In genomic region chr9:94213513-94214124, GRCh38 we compare ENCODE assay signal across 8 cellular contexts. TPM values are rescaled to one million over a fixed set of nuclear protein-coding genes. Genes with fewer than 3 reads are reported as not detected.
A peak's percentile ranks its signal among the peaks of the same experiment; 100 is the strongest.
DNase-seq lines count a peak whose midpoint lies in the region; ATAC-seq and TF ChIP-seq lines count a peak whose summit lies in the region.

No MANE protein-coding gene starts in this region.

- no peaks in the 10 kb centered on the region for H3K9me2 ChIP-seq in OCI-LY7 (ENCODE audit: insufficient read depth, low read length)

- POLR2A ChIA-PET in OCI-LY7 (lab: Charles Lee), result interaction anchor here (0.6 to 1.1 kb wide), 3 partner anchors 67 to 326 kb away, joined by 3 to 5 read pairs (median 4); no protein-coding TSS in a partner anchor

- peak overlapping the region in 4 of 8 donors; percentile 0 to 60 (median 20) for H3K4me3 Mint-ChIP-seq in naive B cell

- H4K20me1 ChIP-seq in KMS-11 (ENCODE audit: insufficient read depth), result no peaks in the 10 kb centered on the region
- H4K20me1 ChIP-seq in OCI-LY7 (ENCODE audit: insufficient read depth, low read length), result no peaks in the 10 kb centered on the region

- H3K4me2 ChIP-seq in KMS-11 (no peak overlapping the region), OCI-LY7 (ENCODE audit: low read length) (peak overlapping the region; percentile 25; the same call in 1 of the 2 replicates)

- H3K36me3 ChIP-seq in KMS-11 (ENCODE audit: insufficient read depth), result no peaks in the 10 kb centered on the region
- no peaks in the 10 kb centered on the region for H3K36me3 ChIP-seq in OCI-LY7 (ENCODE audit: insufficient read depth, low read length)

- H3K27ac ChIP-seq in KMS-11 (no peak overlapping the region), OCI-LY7 (ENCODE audit: low read depth, low read length, poor library complexity, severe bottlenecking) (no peak overlapping the region)

- H3K79me2 ChIP-seq in KMS-11 (ENCODE audit: insufficient read depth, low read depth) (no peaks in the 10 kb centered on the region), OCI-LY7 (ENCODE audit: insufficient read depth, low read depth, low read length) (no peaks in the 10 kb centered on the region)

- no peaks in the 10 kb centered on the region for H3K9me3 Mint-ChIP-seq in naive B cell

- no peak overlapping the region for H3K9ac ChIP-seq in KMS-11

- peak overlapping the region; percentile 24; the same call in 1 of the 2 replicates for H2AFZ ChIP-seq in KMS-11 (ENCODE audit: low read depth)
- H2AFZ ChIP-seq in OCI-LY7 (ENCODE audit: low read length), result peak overlapping the region; percentile 67; the same call in 1 of the 2 replicates

- CTCF ChIA-PET in OCI-LY7 (lab: Charles Lee; ENCODE audit: unreplicated experiment), result interaction anchor here (0.6 kb wide), 2 partner anchors 154 to 200 kb away, joined by 3 to 4 read pairs; no protein-coding TSS in a partner anchor

- H3K4me1 ChIP-seq in KMS-11 (ENCODE audit: low read depth, poor library complexity, severe bottlenecking) (no peaks in the 10 kb centered on the region), OCI-LY7 (ENCODE audit: insufficient read depth, low read length, poor library complexity, severe bottlenecking) (peaks cover 2% of the 10 kb centered on the region)

- H3K27ac Mint-ChIP-seq in naive B cell, result peak overlapping the region in 1 of 6 donors; percentile 44

- ATAC-seq in GM21529 (IDR thresholded peaks at IDR 0.05; ENCODE audit: unreplicated experiment) (peak; percentile 89), naive B cell (ENCODE audit: low read depth in 2 of 2) (peak; percentile 95 to 97)

- intact Hi-C loops in OCI-LY7 (cut with micrococcal nuclease; ENCODE audit: unreplicated experiment), result loop anchor here (1.0 to 10.0 kb wide), 5 partner anchors 69 to 531 kb away; no protein-coding TSS in a partner anchor

- H3K27me3 Mint-ChIP-seq in naive B cell, result peaks cover 4 to 26% (median 15%) of the 10 kb centered on the region in 3 donors

- H3K9me3 ChIP-seq in OCI-LY7 (ENCODE audit: low read length), result no peaks in the 10 kb centered on the region

- H3K36me3 Mint-ChIP-seq in naive B cell, result no peaks in the 10 kb centered on the region

- TF ChIP-seq CTCF in KMS-11 (conservative IDR thresholded peaks at IDR 0.05; ENCODE audit: low read depth, low read length) (peak; percentile 87), OCI-LY7 (conservative IDR thresholded peaks at IDR 0.05; ENCODE audit: low read length) (peak; percentile 92), epithelial cell of proximal tubule (conservative IDR thresholded peaks at IDR 0.05; ENCODE audit: low read depth, low read length) (peak; percentile 89)

- no peak overlapping the region for H3K4me3 ChIP-seq in KMS-11 (IDR thresholded peaks at IDR 0.05; ENCODE audit: insufficient read depth, low read depth, low read length)
- H3K4me3 ChIP-seq in OCI-LY7 (ENCODE audit: low read depth, low read length, poor library complexity, severe bottlenecking), result no peak overlapping the region
- no peak overlapping the region for H3K4me3 ChIP-seq in epithelial cell of proximal tubule (ENCODE audit: low read depth, low read length)

- no peaks in the 10 kb centered on the region for H3K27me3 ChIP-seq in KMS-11 (ENCODE audit: insufficient read depth, low read depth)

- DNase-seq in DMS 273 (lab: John Stamatoyannopoulos, UW; ENCODE audit: unreplicated experiment) (peak; percentile 87), OCI-LY7 (ENCODE audit: low spot score) (peak; percentile 87), epithelial cell of proximal tubule (ENCODE audit: low read depth) (peak; percentile 27), naive B cell (peak; percentile 73)
- peak; percentile 81 for DNase-seq in activated CD8-positive, alpha-beta memory T cell treated with anti-CD3 and anti-CD28 coated beads, Interleukin-2, amount 50 U/mL, for 48 hours
- peak; percentile 33 to 53 for DNase-seq in stimulated activated CD8-positive, alpha-beta memory T cell treated with anti-CD3 and anti-CD28 coated beads, Interleukin-7, amount 100 ng/mL, for 48 hours (ENCODE audit: extremely low read depth in 1 of 2, low read depth in 1 of 2)

- no TSS peak for BruUV-seq in OCI-LY7 (replicated peaks; lab: Mats Ljungman, UMichigan)

- H3K4me1 Mint-ChIP-seq in naive B cell, result peaks cover 4 to 5% (median 4%) of the 10 kb centered on the region in 3 donors

RNA-seq across cellular contexts. Expression of gene ZNF169, which starts 45.5 kb away (rescaled TPM):
- total RNA-seq in OCI-LY7 (2014; rRNA removed; shearing (Covaris generic)), result 10.0 and 22.2 TPM in 2 replicates
- total RNA-seq in OCI-LY7 (2022) (11.2 and 14.0 TPM in 2 replicates), epithelial cell of proximal tubule (0.75 and 1.2 TPM in 2 replicates)
- polyA plus RNA-seq in naive B cell (ENCODE audit: low read depth in 6 of 6), result 1 to 10 TPM; 1.6 to 6.8 (median 4.8) TPM

Comparison
In these comparisons a context has a peak if more than half of its experiments do, and no peak if none do; other contexts are left out.
1. DNase-seq: peak in every context shown above with its lines; median percentile 87 in DMS 273; 87 in OCI-LY7; 81 in activated CD8-positive, alpha-beta memory T cell treated with anti-CD3 and anti-CD28 coated beads, Interleukin-2, amount 50 U/mL, for 48 hours; 73 in naive B cell; 43 in stimulated activated CD8-positive, alpha-beta memory T cell treated with anti-CD3 and anti-CD28 coated beads, Interleukin-7, amount 100 ng/mL, for 48 hours; 27 in epithelial cell of proximal tubule.